In genomic region chr2:54570321-54570881, GRCh38 we compare ENCODE assay signal across 8 cellular contexts.
DNase-seq lines count a peak whose midpoint lies in the region; ATAC-seq, FAIRE-seq and TF ChIP-seq lines count a peak whose summit lies in the region.

No MANE protein-coding gene starts in this region.

- H3K27ac Mint-ChIP-seq in CD4-positive, alpha-beta T cell, result peak overlapping the region; percentile 96
- H3K27ac Mint-ChIP-seq in nephron progenitor cell, result peak overlapping the region; percentile 3

- no peaks in the 10 kb centered on the region for H3K27me3 ChIP-seq in CD4-positive, alpha-beta T cell (ENCODE audit: control insufficient read depth, insufficient read depth, low read length)
- no peaks in the 10 kb centered on the region for H3K27me3 ChIP-seq in duodenal mucosa (ENCODE audit: control insufficient read depth in 1 of 2, insufficient read depth in 2 of 2, low read length in 2 of 2)

- peak overlapping the region; percentile 98 for H3K27ac ChIP-seq in CD4-positive, alpha-beta T cell (ENCODE audit: low read depth, low read length)
- H3K27ac ChIP-seq in duodenal mucosa (ENCODE audit: low read depth, low read length), result peak overlapping the region; percentile 48

- no peak for TF ChIP-seq POLR2A in GM12892 (IDR thresholded peaks at IDR 0.05; ENCODE audit: low read depth, low read length)

- no peak for FAIRE-seq in GM12892 (lab: Jason Lieb, UNC)

- CTCF ChIA-PET in CD4-positive, alpha-beta T cell (lab: Charles Lee), result interaction anchor here (1.0 to 4.9 kb wide), 4 partner anchors 10 to 46 kb away, joined by 3 to 30 read pairs (median 4); no protein-coding TSS in a partner anchor

- no peak for TF ChIP-seq CTCF in CD4-positive, alpha-beta T cell (IDR thresholded peaks at IDR 0.05)
- TF ChIP-seq CTCF in nephron progenitor cell (IDR thresholded peaks at IDR 0.05), result no peak

- intact Hi-C loops in CD4-positive, alpha-beta T cell (cut with DNase I, micrococcal nuclease), result loop anchor here (5.0 to 10.0 kb wide), 2 partner anchors 1044 to 1047 kb away; partner anchors contain the start of gene PPP4R3B (in 2 of the 2)

- peak overlapping the region; percentile 85 for H3K4me3 Mint-ChIP-seq in CD4-positive, alpha-beta T cell
- no peak overlapping the region for H3K4me3 Mint-ChIP-seq in nephron progenitor cell

- no peaks in the 10 kb centered on the region for H3K36me3 ChIP-seq in duodenal mucosa (ENCODE audit: control insufficient read depth in 1 of 2, insufficient read depth in 2 of 2, low read length in 2 of 2)

- no peak for DNase-seq in CD4-positive, alpha-beta T cell
- DNase-seq in NAMALWA (ENCODE audit: low spot score) (peak; percentile 52), nephron progenitor cell (no peak), AG08395 (ENCODE audit: low spot score) (no peak), GM12892 (ENCODE audit: insufficient read length) (no peak), NCI-H748 (lab: John Stamatoyannopoulos, UW; ENCODE audit: unreplicated experiment) (no peak)

- peaks cover 95% of the 10 kb centered on the region for H3K4me1 Mint-ChIP-seq in CD4-positive, alpha-beta T cell (ENCODE audit: low read depth)
- peaks cover 68% of the 10 kb centered on the region for H3K4me1 Mint-ChIP-seq in nephron progenitor cell

- peak overlapping the region; percentile 4 to 69 for H3K9ac ChIP-seq in duodenal mucosa (ENCODE audit: low read depth in 1 of 2, low read length in 2 of 2)

- peaks cover 16% of the 10 kb centered on the region for H3K36me3 Mint-ChIP-seq in CD4-positive, alpha-beta T cell (ENCODE audit: low read depth)
- H3K36me3 Mint-ChIP-seq in nephron progenitor cell (ENCODE audit: low read depth), result peaks cover 12% of the 10 kb centered on the region

- POLR2A ChIA-PET in CD4-positive, alpha-beta T cell (lab: Charles Lee), result interaction anchor here (1.0 to 8.0 kb wide), 6 partner anchors 10 to 36 kb away, joined by 3 to 158 read pairs (median 6); no protein-coding TSS in a partner anchor

- no peaks in the 10 kb centered on the region for H3K27me3 Mint-ChIP-seq in CD4-positive, alpha-beta T cell
- H3K27me3 Mint-ChIP-seq in nephron progenitor cell (ENCODE audit: low read depth, poor library complexity), result no peaks in the 10 kb centered on the region

- peaks cover 83 to 87% of the 10 kb centered on the region in 2 donors for H3K4me1 ChIP-seq in duodenal mucosa (ENCODE audit: control insufficient read depth in 1 of 2, insufficient read depth in 2 of 2, low read length in 2 of 2)

- H3K9me3 ChIP-seq in CD4-positive, alpha-beta T cell (ENCODE audit: control insufficient read depth, low read length), result no peaks in the 10 kb centered on the region
- no peaks in the 10 kb centered on the region for H3K9me3 ChIP-seq in duodenal mucosa (ENCODE audit: control insufficient read depth in 1 of 2, low read length in 2 of 2)

- H3K4me3 ChIP-seq in duodenal mucosa (ENCODE audit: low read depth in 1 of 2, low read length in 2 of 2), result peak overlapping the region in 1 of 2 donors; percentile 28

- no peak for ATAC-seq in CD4-positive, alpha-beta T cell (ENCODE audit: poor library complexity)
- ATAC-seq in HG03442 (IDR thresholded peaks at IDR 0.05; ENCODE audit: unreplicated experiment), result no peak

- H3K9me3 Mint-ChIP-seq in CD4-positive, alpha-beta T cell, result no peaks in the 10 kb centered on the region
- H3K9me3 Mint-ChIP-seq in nephron progenitor cell, result no peaks in the 10 kb centered on the region
